In the genomic region with DNA sequence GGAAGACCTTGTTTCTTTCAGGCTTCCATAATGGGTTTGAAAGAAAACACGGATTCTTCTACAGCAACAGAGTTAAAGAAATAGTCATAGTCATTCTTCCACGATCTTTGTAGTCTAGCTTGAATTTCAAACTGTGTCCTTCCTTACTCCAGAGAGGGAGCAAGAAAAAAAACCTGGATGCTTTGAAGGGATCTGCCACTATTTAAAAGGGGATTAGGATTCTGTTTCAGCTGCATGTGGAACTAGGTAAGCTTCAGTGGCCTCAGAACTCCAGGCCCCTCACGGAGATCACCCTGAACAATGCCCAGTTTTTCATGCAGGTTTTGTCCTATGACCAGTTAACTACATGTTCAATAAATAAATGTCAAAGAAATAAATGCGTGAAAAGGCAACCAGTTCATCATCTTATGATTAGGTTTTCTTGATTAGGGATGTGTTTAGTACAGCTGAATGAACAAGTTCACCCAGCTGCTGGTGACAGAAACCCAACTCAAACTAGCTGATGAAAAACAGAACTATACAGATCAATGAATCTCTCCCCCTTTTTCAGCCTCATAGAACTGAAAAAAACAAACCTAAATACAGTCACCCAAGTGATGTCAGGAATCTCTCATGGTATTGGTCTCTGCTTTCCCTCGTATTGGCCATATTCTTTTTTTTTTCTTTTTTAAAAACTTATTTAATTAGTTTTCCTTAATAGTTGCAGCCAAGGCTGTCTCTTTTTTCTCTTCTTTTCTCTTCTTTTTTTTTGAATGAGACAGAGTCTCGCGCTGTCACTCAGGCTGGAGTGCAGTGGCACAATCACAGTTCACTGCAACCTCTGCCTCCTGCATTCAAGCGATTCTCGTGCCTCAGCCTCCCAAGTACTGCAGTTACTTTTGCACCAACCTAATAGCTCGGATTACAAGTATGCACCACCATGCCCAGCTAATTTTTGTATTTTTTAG, we compare ENCODE assay signal across 14 cellular contexts. TPM values are rescaled to one million over a fixed set of nuclear protein-coding genes. Genes with fewer than 3 reads are reported as not detected.
DNase-seq lines count a peak whose midpoint lies in the region; ATAC-seq, FAIRE-seq and TF ChIP-seq lines count a peak whose summit lies in the region.
"Had no signal": no experiment of that assay in that cellular context is flagged by ENCODE, and none has a peak within 500 bp of the region (broad histone marks: within the 10 kb centered on the region; RNA-seq: fewer than 3 reads in every experiment).

No MANE protein-coding gene starts in this region.

- no peaks in the 10 kb centered on the region for H4K20me1 ChIP-seq in GM12878 (ENCODE audit: control insufficient read depth, insufficient read depth)

- no peak for TF ChIP-seq POLR2A in GM12878 (IDR thresholded peaks at IDR 0.05; ENCODE audit: low read depth, low read length)

- TF ChIP-seq CTCF in GM10266 (IDR thresholded peaks at IDR 0.05; ENCODE audit: control insufficient read depth, insufficient read depth, low read depth, missing control alignments) (no peak), GM12878 (IDR thresholded peaks at IDR 0.05 in 2 of 3, conservative IDR thresholded peaks at IDR 0.05 in 1 of 3; ENCODE audit: control insufficient read depth in 2 of 3, extremely low read depth in 1 of 3, insufficient read depth in 1 of 3, low read depth in 3 of 3, low read length in 3 of 3) (no peak), GM10248 (IDR thresholded peaks at IDR 0.05; ENCODE audit: control extremely low read depth, extremely low read depth, low read depth, missing control alignments) (no peak)

- in situ Hi-C loops in GM12878 (cut with MboI), result no loop called here

- no peaks in the 10 kb centered on the region for H3K9me3 ChIP-seq in GM12878 (replicated peaks; ENCODE audit: control insufficient read depth, insufficient read depth, low read length)
- H3K9me3 ChIP-seq: Caco-2, upper lobe of left lung had no signal

- peak overlapping the region; percentile 76 for H3K27ac ChIP-seq in GM12878 (ENCODE audit: control insufficient read depth, insufficient read depth)
- H3K27ac ChIP-seq: upper lobe of left lung had no signal

- RAD21 ChIA-PET in GM12878 (lab: Charles Lee; ENCODE audit: unreplicated experiment), result interaction anchor here (1.1 to 3.6 kb wide), 5 partner anchors 20 to 375 kb away, joined by 3 to 18 read pairs (median 3); no protein-coding TSS in a partner anchor

- no peaks in the 10 kb centered on the region for H3K79me2 ChIP-seq in GM12878 (ENCODE audit: control insufficient read depth, insufficient read depth, low read length)

- no peak overlapping the region for H2AFZ ChIP-seq in GM12878 (ENCODE audit: control insufficient read depth, low read depth, low read length)

- POLR2A ChIA-PET in GM12878 (lab: Charles Lee), result interaction anchor here (0.6 to 1.9 kb wide), 5 partner anchors 11 to 106 kb away, joined by 3 to 5 read pairs (median 4); no protein-coding TSS in a partner anchor
- POLR2A ChIA-PET in GM10248 (lab: Yijun Ruan, JAX), result interaction anchor here (0.6 kb wide), 1 partner anchor 392 kb away, joined by 3 read pairs; no protein-coding TSS in a partner anchor

- BruUV-seq in GM12878 (replicated peaks; lab: Mats Ljungman, UMichigan), result no TSS peak

- ATAC-seq in GM19438 (IDR thresholded peaks at IDR 0.05; ENCODE audit: low read depth, unreplicated experiment), result peak; percentile 59
- peak; percentile 41 for ATAC-seq in HG03095 (IDR thresholded peaks at IDR 0.05; ENCODE audit: unreplicated experiment)
- peak; percentile 73 for ATAC-seq in GM12878
- ATAC-seq: PC-3 had no signal

- no peaks in the 10 kb centered on the region for H3K27me3 ChIP-seq in GM12878 (replicated peaks in 1 of 2; ENCODE audit: control insufficient read depth in 2 of 2, insufficient read depth in 2 of 2, low read length in 1 of 2)
- H3K27me3 ChIP-seq: upper lobe of left lung had no signal

- no peak for TF ChIP-seq EP300 in GM12878 (IDR thresholded peaks at IDR 0.05; ENCODE audit: borderline replicate concordance in 1 of 2, control insufficient read depth in 1 of 2, low read depth in 2 of 2, low read length in 2 of 2)

- peak; percentile 62 for FAIRE-seq in GM12878 (lab: Jason Lieb, UNC)

- H3K4me3 ChIP-seq in GM12878, result peak overlapping the region; percentile 3; the same call in 1 of the 2 replicates
- H3K4me3 ChIP-seq: upper lobe of left lung had no signal

- peaks cover 46% of the 10 kb centered on the region for H3K4me1 ChIP-seq in GM12878 (ENCODE audit: control insufficient read depth, insufficient read depth, low read length)
- H3K4me1 ChIP-seq: Caco-2, upper lobe of left lung had no signal

- H3K4me2 ChIP-seq in GM12878 (ENCODE audit: control insufficient read depth, insufficient read depth), result peak overlapping the region; percentile 89

- intact Hi-C loops in GM12878 (cut with micrococcal nuclease; ENCODE audit: unreplicated experiment), result no loop called here

- SMC1A ChIA-PET in GM12878 (lab: Charles Lee; ENCODE audit: uncharacterized antibody, unreplicated experiment), result interaction anchor here (0.7 to 5.6 kb wide), 14 partner anchors 9 to 106 kb away, joined by 3 to 31 read pairs (median 4); no protein-coding TSS in a partner anchor

- WGBS in GM12878 (ENCODE audit: insufficient coverage, insufficient replicate concordance, low lambda C conversion rate, missing lambda C conversion rate), result 9% methylated on average over 10 of the region's 10 CpGs

- H3K9ac ChIP-seq in GM12878 (ENCODE audit: control insufficient read depth, insufficient read depth, low read length), result no peak overlapping the region; the same call in 1 of the 2 replicates

- DNase-seq in GM10266 (ENCODE audit: extremely low spot score) (peak; percentile 40), GM12878 (ENCODE audit: low read depth, low spot score) (no peak), hypothalamus (lab: John Stamatoyannopoulos, UW) (no peak), GM10248 (ENCODE audit: extremely low spot score) (no peak), superior temporal gyrus (ENCODE audit: extremely low spot score) (no peak)
- no peak for DNase-seq in activated CD8-positive, alpha-beta memory T cell treated with anti-CD3 and anti-CD28 coated beads, Interleukin-2, amount 50 U/mL, for 4 hours
- DNase-seq: Caco-2; NCI-H1092 treated with DMSO at 0.1 percent for 48 hours; occipital lobe; stimulated activated CD4-positive, alpha-beta T cell treated with anti-CD3 and anti-CD28 coated beads, Interleukin-4, amount 100 ng/mL, for 24 hours had no signal

- CTCF ChIA-PET in GM12878 (lab: Yijun Ruan, JAX), result interaction anchor here (0.7 to 4.8 kb wide), 11 partner anchors 9 to 439 kb away, joined by 3 to 28 read pairs (median 3); no protein-coding TSS in a partner anchor
- CTCF ChIA-PET in GM10248 (lab: Yijun Ruan, JAX), result interaction anchor here (1.2 to 3.5 kb wide), 3 partner anchors 9 to 20 kb away, joined by 3 to 21 read pairs (median 12); no protein-coding TSS in a partner anchor

- H3K36me3 ChIP-seq in GM12878 (ENCODE audit: control insufficient read depth in 2 of 2, insufficient read depth in 2 of 2, low read length in 1 of 2), result peaks cover 0 to 17% of the 10 kb centered on the region in 2 experiments

- TF ChIP-seq RAD21 in GM12878 (IDR thresholded peaks at IDR 0.05; ENCODE audit: insufficient read depth, low read depth, low read length), result no peak

TF ChIP-seq in GM12878, 131 proteins besides CTCF, POLR2A, EP300 and RAD21 (continues in another document):
- no peak for TF ChIP-seq IKZF2 (IDR thresholded peaks at IDR 0.05)
- TF ChIP-seq SPI1 (IDR thresholded peaks at IDR 0.05; ENCODE audit: borderline replicate concordance, insufficient read depth, low read depth, low read length), result no peak
- no peak for TF ChIP-seq IRF4 (IDR thresholded peaks at IDR 0.05; ENCODE audit: low read depth, low read length)
- no peak for TF ChIP-seq FOXM1 (IDR thresholded peaks at IDR 0.05; ENCODE audit: low read depth, low read length)
- no peak for TF ChIP-seq KLF5 (IDR thresholded peaks at IDR 0.05; ENCODE audit: partially characterized antibody)
- peak; percentile 55 for TF ChIP-seq JUNB (IDR thresholded peaks at IDR 0.05)
- TF ChIP-seq, protein P1, sequence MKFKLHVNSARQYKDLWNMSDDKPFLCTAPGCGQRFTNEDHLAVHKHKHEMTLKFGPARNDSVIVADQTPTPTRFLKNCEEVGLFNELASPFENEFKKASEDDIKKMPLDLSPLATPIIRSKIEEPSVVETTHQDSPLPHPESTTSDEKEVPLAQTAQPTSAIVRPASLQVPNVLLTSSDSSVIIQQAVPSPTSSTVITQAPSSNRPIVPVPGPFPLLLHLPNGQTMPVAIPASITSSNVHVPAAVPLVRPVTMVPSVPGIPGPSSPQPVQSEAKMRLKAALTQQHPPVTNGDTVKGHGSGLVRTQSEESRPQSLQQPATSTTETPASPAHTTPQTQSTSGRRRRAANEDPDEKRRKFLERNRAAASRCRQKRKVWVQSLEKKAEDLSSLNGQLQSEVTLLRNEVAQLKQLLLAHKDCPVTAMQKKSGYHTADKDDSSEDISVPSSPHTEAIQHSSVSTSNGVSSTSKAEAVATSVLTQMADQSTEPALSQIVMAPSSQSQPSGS (IDR thresholded peaks at IDR 0.05; ENCODE audit: low read length), result peak; percentile 17; the same call in 1 of the 2 replicates

RNA-seq across cellular contexts. Expression of a gene that starts 14.6 kb away (rescaled TPM):
- total RNA-seq in GM12878 (2013; cell fraction: nucleolus; rRNA removed), result 68.4 and 72.7 TPM in 2 replicates
- 40.6 and 44.5 TPM in 2 replicates for total RNA-seq in GM12878 (2014; rRNA removed)
- total RNA-seq in GM12878 (2014; rRNA removed; fragmentation: Illumina TruSeq; extraction: Trizol), result 45.4 and 46.4 TPM in 2 replicates
- total RNA-seq in GM12878 (2021), result 41.8 and 42.0 TPM in 2 replicates
- polyA plus RNA-seq in GM12878 (2011; ENCODE audit: low read depth), result 14.5 TPM
- 51.5 and 54.3 TPM in 2 replicates for polyA plus RNA-seq in GM12878 (2011; rRNA removed)
- polyA plus RNA-seq in GM12878 (2011; cell fraction: cytosol; rRNA removed), result 30.4 and 34.3 TPM in 2 replicates
- polyA plus RNA-seq in GM12878 (2011; cell fraction: nucleus; rRNA removed), result 41.2 and 50.5 TPM in 2 replicates
- polyA plus RNA-seq in GM12878 (2012), result 19.9 and 23.7 TPM in 2 replicates
- 54.6 and 61.8 TPM in 2 replicates for polyA plus RNA-seq in GM12878 (2014; fragmentation: Illumina TruSeq; extraction: Trizol)
- polyA plus RNA-seq in GM12878 (2014; fragmentation: Nextera tagmentation; extraction: Ambion mirVana), result 10 to 100 TPM in 1 of 2 experiments, 1 to 10 TPM in 1; 9.8 to 12.0 TPM
- polyA plus RNA-seq in GM12878 (2014; rRNA removed), result 38.9 and 45.4 TPM in 2 replicates
- polyA plus RNA-seq in GM12878 (2016; fragmentation: Nextera tagmentation; extraction: Ambion mirVana), result 10 to 100 TPM; 59.2 to 60.9 TPM
- polyA minus RNA-seq in GM12878 (2011; rRNA and poly(A)+ RNA removed), result 27.8 and 47.7 TPM in 2 replicates
- 15.1 and 16.2 TPM in 2 replicates for polyA minus RNA-seq in GM12878 (2011; cell fraction: cytosol; rRNA and poly(A)+ RNA removed)
- polyA minus RNA-seq in GM12878 (2011; cell fraction: nucleus; rRNA and poly(A)+ RNA removed), result 15.6 and 20.3 TPM in 2 replicates
